28 cellular contexts compared by ENCODE assay signal in genomic region chr2:148302526-148302925, GRCh38.
"Had no signal": no experiment of that assay in that cellular context is flagged by ENCODE, and none has a peak within 500 bp of the region (broad histone marks: within the 10 kb centered on the region; RNA-seq: fewer than 3 reads in every experiment).

No MANE protein-coding gene starts in this region.

- H3K4me1 Mint-ChIP-seq: stimulated activated memory B cell treated with anti-CD40 and anti-IgM and Interleukin-4, amounts not matched to agents 10 μg/mL and 1 μg/mL and 100 μg/mL, for 72 hours; stimulated activated naive CD8-positive, alpha-beta T cell treated with anti-CD3 and anti-CD28 coated beads, Interleukin-15, amount 100 ng/mL, for 72 hours had no signal

- H3K4me3 ChIP-seq: neural progenitor cell, ovary, psoas muscle, right lobe of liver, sigmoid colon, suprapubic skin, testis, tibial nerve, upper lobe of left lung, vagina had no signal

- H3K36me3 ChIP-seq: ovary, right lobe of liver, sigmoid colon, suprapubic skin, tibial nerve, vagina had no signal

- ATAC-seq: natural killer cell; psoas muscle; right cardiac atrium; right lobe of liver; stimulated activated memory B cell treated with anti-CD40 and anti-IgM and Interleukin-4, amounts not matched to agents 10 μg/mL and 1 μg/mL and 100 μg/mL, for 72 hours; stimulated activated naive CD8-positive, alpha-beta T cell treated with anti-CD3 and anti-CD28 coated beads, Interleukin-15, amount 100 ng/mL, for 72 hours; stimulated activated naive CD8-positive, alpha-beta T cell treated with anti-CD3 and anti-CD28 coated beads, Interleukin-15, Interleukin-2, amounts not matched to agents 100 U/mL and 50 U/mL, for 24 hours had no signal

- H3K79me2 ChIP-seq: parathyroid adenoma had no signal

- H3K9me3 Mint-ChIP-seq: natural killer cell; nephron; neural progenitor cell; stimulated activated memory B cell treated with anti-CD40 and anti-IgM and Interleukin-4, amounts not matched to agents 10 μg/mL and 1 μg/mL and 100 μg/mL, for 72 hours; stimulated activated naive CD8-positive, alpha-beta T cell treated with anti-CD3 and anti-CD28 coated beads, Interleukin-15, amount 100 ng/mL, for 72 hours had no signal

- H3K36me3 Mint-ChIP-seq: natural killer cell, neural progenitor cell had no signal

- H3K4me1 ChIP-seq: parathyroid adenoma, psoas muscle, right lobe of liver, suprapubic skin, testis, tibial nerve, vagina had no signal

- H3K27ac ChIP-seq: neural progenitor cell, ovary, parathyroid adenoma, psoas muscle, right lobe of liver, sigmoid colon, suprapubic skin, testis, tibial nerve, upper lobe of left lung, vagina had no signal

- H3K9ac ChIP-seq: neural progenitor cell, parathyroid adenoma had no signal

- H3K9me3 ChIP-seq: ovary, psoas muscle, right lobe of liver, sigmoid colon, suprapubic skin, testis, tibial nerve, upper lobe of left lung, vagina had no signal

- H2AFZ ChIP-seq: neural progenitor cell, parathyroid adenoma had no signal

- DNase-seq: natural killer cell; occipital lobe; ovary; posterior cingulate gyrus; psoas muscle; right cardiac atrium; right lobe of liver; sigmoid colon; small intestine; stimulated activated CD4-positive, alpha-beta T cell treated with anti-CD3 and anti-CD28 coated beads, Interleukin-15, amount 100 ng/mL, for 24 hours; stimulated activated CD4-positive, alpha-beta T cell treated with anti-CD3 and anti-CD28 coated beads, Interleukin-2, amount 100 ng/mL, for 24 hours; stimulated activated CD4-positive, alpha-beta T cell treated with anti-CD3 and anti-CD28 coated beads, Interleukin-2, amount 100 ng/mL, for 48 hours; stimulated activated CD4-positive, alpha-beta T cell treated with anti-CD3 and anti-CD28 coated beads, Interleukin-4, amount 100 ng/mL, for 24 hours; stimulated activated naive CD4-positive, alpha-beta T cell; stimulated activated naive CD8-positive, alpha-beta T cell treated with anti-CD3 and anti-CD28 coated beads, Interleukin-15, amount 100 ng/mL, for 72 hours; stimulated activated naive CD8-positive, alpha-beta T cell treated with anti-CD3 and anti-CD28 coated beads, Interleukin-15, Interleukin-2, amounts not matched to agents 100 U/mL and 50 U/mL, for 24 hours; substantia nigra; testis; trophoblast cell; upper lobe of left lung had no signal

- H3K4me3 Mint-ChIP-seq: natural killer cell; nephron; stimulated activated memory B cell treated with anti-CD40 and anti-IgM and Interleukin-4, amounts not matched to agents 10 μg/mL and 1 μg/mL and 100 μg/mL, for 72 hours; stimulated activated naive CD8-positive, alpha-beta T cell treated with anti-CD3 and anti-CD28 coated beads, Interleukin-15, amount 100 ng/mL, for 72 hours had no signal

- H3K27ac Mint-ChIP-seq: natural killer cell; progenitor cell of endocrine pancreas; stimulated activated memory B cell treated with anti-CD40 and anti-IgM and Interleukin-4, amounts not matched to agents 10 μg/mL and 1 μg/mL and 100 μg/mL, for 72 hours; stimulated activated naive CD8-positive, alpha-beta T cell treated with anti-CD3 and anti-CD28 coated beads, Interleukin-15, amount 100 ng/mL, for 72 hours had no signal

- H3K27me3 Mint-ChIP-seq: progenitor cell of endocrine pancreas; stimulated activated memory B cell treated with anti-CD40 and anti-IgM and Interleukin-4, amounts not matched to agents 10 μg/mL and 1 μg/mL and 100 μg/mL, for 72 hours; stimulated activated naive CD8-positive, alpha-beta T cell treated with anti-CD3 and anti-CD28 coated beads, Interleukin-15, amount 100 ng/mL, for 72 hours had no signal

- H3K27me3 ChIP-seq: neural progenitor cell, ovary, right lobe of liver, sigmoid colon, suprapubic skin, testis, tibial nerve, upper lobe of left lung, vagina had no signal
